In the genomic region with DNA sequence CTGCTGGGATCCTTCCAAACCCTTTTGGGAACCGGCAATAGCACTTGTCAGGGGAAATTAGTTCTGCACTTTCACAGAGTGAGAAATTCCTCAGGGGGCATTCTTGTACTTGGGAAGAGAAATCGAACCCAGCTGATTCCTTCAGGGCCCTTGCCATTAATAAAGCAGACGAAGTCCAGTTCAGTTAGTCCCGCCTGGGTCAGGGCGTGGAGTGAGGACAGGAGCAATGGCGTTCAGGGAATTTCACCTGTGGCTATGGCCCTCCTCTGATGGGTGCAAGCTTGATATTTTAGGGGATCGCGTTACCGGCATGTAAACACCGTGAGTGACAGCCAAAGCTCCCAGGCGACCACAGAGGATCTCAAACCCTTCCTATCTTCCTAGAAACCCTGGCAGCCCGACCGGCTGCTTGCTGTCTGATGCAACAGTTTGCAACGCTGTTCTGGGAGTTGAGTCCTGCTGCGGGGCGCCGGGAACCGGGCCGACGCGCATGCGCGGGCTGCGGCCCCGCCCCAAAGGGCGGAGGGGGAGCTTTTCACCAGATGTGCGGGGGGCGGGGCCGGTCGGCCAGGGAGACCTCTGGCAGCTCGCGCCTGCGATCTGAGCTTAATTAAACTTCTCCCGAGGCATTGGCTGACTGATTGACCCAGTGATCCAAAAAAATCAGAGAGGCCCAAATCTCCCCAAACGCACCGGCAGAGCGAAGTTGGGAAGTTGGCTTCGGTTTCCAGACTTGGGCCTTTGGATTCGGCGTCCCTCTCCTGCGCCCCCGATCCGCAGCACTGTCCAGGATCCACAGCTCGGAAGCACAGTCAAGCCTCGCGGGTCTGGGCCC, we compare ENCODE assay signal across 8 cellular contexts. TPM values are rescaled to one million over a fixed set of nuclear protein-coding genes. Genes with fewer than 3 reads are reported as not detected.
DNase-seq lines count a peak whose midpoint lies in the region; ATAC-seq and TF ChIP-seq lines count a peak whose summit lies in the region.

No MANE protein-coding gene starts in this region.

- peak; percentile 83 for DNase-seq in GM04503 (ENCODE audit: low read depth)
- DNase-seq in NCI-H1048 (lab: John Stamatoyannopoulos, UW) = peak; percentile 70
- DNase-seq in activated naive CD4-positive, alpha-beta T cell treated with anti-CD3 and anti-CD28 coated beads, Interleukin-2, amount 50 U/mL, for 72 hours (ENCODE audit: low spot score in 2 of 2) = peak; percentile 94
- peak; percentile 86 for DNase-seq in glutamatergic neuron
- DNase-seq in omental fat pad (ENCODE audit: low spot score) = peak; percentile 73
- peak; percentile 94 to 95 for DNase-seq in suprapubic skin (ENCODE audit: low spot score in 2 of 2)

- peaks cover 39% of the 10 kb centered on the region for H3K4me1 ChIP-seq in suprapubic skin

- WGBS in suprapubic skin = 2% methylated on average over 21 of the region's 46 CpGs

- no peaks in the 10 kb centered on the region for H3K27me3 ChIP-seq in suprapubic skin

- H3K27me3 Mint-ChIP-seq in glutamatergic neuron (ENCODE audit: unreplicated experiment) = peaks cover 12% of the 10 kb centered on the region

- no peak for TF ChIP-seq EP300 in suprapubic skin (IDR thresholded peaks at IDR 0.05)

- H3K4me1 Mint-ChIP-seq in glutamatergic neuron (ENCODE audit: low read depth, unreplicated experiment) = peaks cover 9% of the 10 kb centered on the region

- no peak for TF ChIP-seq CTCF in glutamatergic neuron (IDR thresholded peaks at IDR 0.05; ENCODE audit: partially characterized antibody, unreplicated experiment)
- TF ChIP-seq CTCF in omental fat pad (IDR thresholded peaks at IDR 0.05) = no peak
- no peak for TF ChIP-seq CTCF in suprapubic skin (IDR thresholded peaks at IDR 0.05)

- TF ChIP-seq POLR2A in suprapubic skin (IDR thresholded peaks at IDR 0.05) = no peak

- H3K36me3 ChIP-seq in suprapubic skin = no peaks in the 10 kb centered on the region

- H3K36me3 Mint-ChIP-seq in activated naive CD4-positive, alpha-beta T cell treated with anti-CD3 and anti-CD28 coated beads, Interleukin-2, amount 50 U/mL, for 72 hours = no peaks in the 10 kb centered on the region
- H3K36me3 Mint-ChIP-seq in glutamatergic neuron (ENCODE audit: unreplicated experiment) = no peaks in the 10 kb centered on the region

- peak overlapping the region; percentile 87 to 94 for H3K27ac Mint-ChIP-seq in activated naive CD4-positive, alpha-beta T cell treated with anti-CD3 and anti-CD28 coated beads, Interleukin-2, amount 50 U/mL, for 72 hours
- peak overlapping the region; percentile 94 for H3K27ac Mint-ChIP-seq in glutamatergic neuron (ENCODE audit: unreplicated experiment)

- ATAC-seq in HG02571 (IDR thresholded peaks at IDR 0.05; ENCODE audit: unreplicated experiment) (peak; percentile 61), SK-N-SH treated with all-trans-retinoic acid at 6 μM for 48 hours (peak; percentile 65), omental fat pad (ENCODE audit: low FRiP score) (peak; percentile 89)
- peak; percentile 77 to 83 for ATAC-seq in activated naive CD4-positive, alpha-beta T cell treated with anti-CD3 and anti-CD28 coated beads, Interleukin-2, amount 50 U/mL, for 72 hours

- no peaks in the 10 kb centered on the region for H3K9me3 ChIP-seq in suprapubic skin

- H3K27ac ChIP-seq in suprapubic skin = peak overlapping the region; percentile 61

- H3K4me3 ChIP-seq in suprapubic skin = peak overlapping the region; percentile 43

- H3K9me3 Mint-ChIP-seq in activated naive CD4-positive, alpha-beta T cell treated with anti-CD3 and anti-CD28 coated beads, Interleukin-2, amount 50 U/mL, for 72 hours = no peaks in the 10 kb centered on the region
- H3K9me3 Mint-ChIP-seq in glutamatergic neuron (ENCODE audit: unreplicated experiment) = peaks cover 6% of the 10 kb centered on the region

- peak overlapping the region; percentile 88 for H3K4me3 Mint-ChIP-seq in glutamatergic neuron (ENCODE audit: unreplicated experiment)

TF ChIP-seq in SK-N-SH treated with all-trans-retinoic acid at 6 μM for 48 hours, 23 proteins besides CTCF, POLR2A, EP300 and RAD21:
- TF ChIP-seq CSRNP3 (CRISPR knock-in tag; IDR thresholded peaks at IDR 0.05) (no peak), TCF4 (CRISPR knock-in tag; IDR thresholded peaks at IDR 0.05; ENCODE audit: borderline replicate concordance) (peak; percentile 50; the same call in 1 of the 2 replicates)

RNA-seq across cellular contexts. Expression of gene CREB3L1, which starts 34.3 kb away (rescaled TPM):
- under 1 TPM; 0.14 to 0.61 TPM for total RNA-seq in activated naive CD4-positive, alpha-beta T cell treated with anti-CD3 and anti-CD28 coated beads, Interleukin-2, amount 50 U/mL, for 72 hours
- total RNA-seq in glutamatergic neuron (ENCODE audit: unreplicated experiment) (6.1 TPM), omental fat pad (1 to 10 TPM in 3 of 4 donors, under 1 TPM in 1; 0.94 to 8.7 (median 2.8) TPM), suprapubic skin (1 to 10 TPM in 2 of 4 donors, under 1 TPM in 2; 0.79 to 2.3 (median 1.5) TPM)

Comparison
In these comparisons a context has a peak if more than half of its experiments do, and no peak if none do; other contexts are left out.
1. Peak in every context shown above with its lines: DNase-seq, ATAC-seq, H3K4me3 ChIP-seq and H3K27ac ChIP-seq.